ENCODE assay signal across 16 cellular contexts in the genomic region with DNA sequence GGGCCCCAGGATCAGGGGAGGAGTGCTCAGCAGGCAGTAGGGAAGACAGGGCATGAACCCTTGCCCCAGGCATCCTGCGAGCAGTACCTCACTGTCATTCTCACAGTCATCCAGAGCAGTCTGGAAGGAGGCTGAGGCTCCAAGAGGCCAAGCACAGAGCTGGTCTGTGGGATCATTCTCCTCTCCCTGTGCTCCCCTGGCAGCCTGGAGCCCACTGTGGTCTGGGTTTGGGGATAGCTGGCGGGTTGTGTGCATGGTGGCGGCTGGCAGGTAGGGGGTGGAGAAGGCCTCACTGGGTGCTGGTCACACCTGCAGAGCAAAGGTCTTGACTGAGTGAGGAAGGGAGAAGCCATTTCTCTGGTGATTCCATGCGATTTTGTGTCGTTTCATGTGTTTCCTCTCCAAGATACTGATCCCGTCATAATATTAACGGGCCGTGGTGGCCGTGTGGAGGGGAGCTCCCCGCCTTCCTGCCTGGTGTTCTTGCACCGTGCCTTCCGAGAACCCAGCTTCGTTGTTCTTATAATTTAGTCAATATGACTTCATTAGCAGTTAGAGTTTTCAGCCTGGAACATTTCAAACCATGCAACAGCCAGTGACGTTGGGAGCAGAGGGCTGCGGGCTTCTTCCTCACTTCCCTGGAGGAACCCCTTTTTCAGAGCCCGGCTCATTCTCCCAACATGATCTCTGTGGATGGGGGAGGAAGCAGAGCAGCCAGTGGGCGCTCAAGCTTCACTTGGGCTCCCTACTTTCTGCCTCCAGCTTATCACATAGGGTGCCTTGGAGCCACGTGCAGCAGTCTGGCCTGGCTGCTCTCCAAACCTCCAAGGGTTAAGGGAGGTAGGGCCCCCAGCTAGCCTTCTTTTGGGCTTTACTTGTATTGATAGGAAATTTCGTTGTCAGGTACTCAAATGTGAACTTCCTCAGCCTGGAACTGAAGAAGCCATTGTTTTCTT. TPM values are rescaled to one million over a fixed set of nuclear protein-coding genes. Genes with fewer than 3 reads are reported as not detected.
DNase-seq lines count a peak whose midpoint lies in the region; ATAC-seq, FAIRE-seq and TF ChIP-seq lines count a peak whose summit lies in the region.
"Had no signal": no experiment of that assay in that cellular context is flagged by ENCODE, and none has a peak within 500 bp of the region (broad histone marks: within the 10 kb centered on the region; RNA-seq: fewer than 3 reads in every experiment).

No MANE protein-coding gene starts in this region.

- H3K9ac ChIP-seq in mesenchymal stem cell (ENCODE audit: low read length), result no peak overlapping the region

- H3K27ac Mint-ChIP-seq in activated naive CD4-positive, alpha-beta T cell treated with anti-CD3 and anti-CD28 coated beads, Interleukin-2, amount 50 U/mL, for 72 hours, result peak overlapping the region; percentile 67 to 94
- H3K27ac Mint-ChIP-seq: stimulated activated naive CD8-positive, alpha-beta T cell treated with anti-CD3 and anti-CD28 coated beads, Interleukin-15, Interleukin-2, amounts not matched to agents 100 ng/mL and 50 ng/mL, for 24 hours had no signal

- WGBS in mesenchymal stem cell, result 75% methylated on average over 17 of the region's 19 CpGs
- WGBS in testis, 2 donors, result 63 to 68% methylated on average over 15 to 19 of the region's 19 CpGs

- TF ChIP-seq CTCF in left ventricle myocardium inferior (IDR thresholded peaks at IDR 0.05; ENCODE audit: borderline replicate concordance) (no peak), D721Med (IDR thresholded peaks at IDR 0.05; ENCODE audit: insufficient read depth, missing control alignments) (no peak), testis (IDR thresholded peaks at IDR 0.05) (no peak)

- peak overlapping the region in 1 of 2 experiments; percentile 27 for H3K23ac ChIP-seq in mesenchymal stem cell (ENCODE audit: low read length in 2 of 2)

- no peak overlapping the region for H2BK5ac ChIP-seq in mesenchymal stem cell (ENCODE audit: low read depth, low read length, poor library complexity, severe bottlenecking)

- no peak overlapping the region for H3K4me2 ChIP-seq in mesenchymal stem cell (ENCODE audit: low read length, poor library complexity, severe bottlenecking)

- H2AFZ ChIP-seq in mesenchymal stem cell (ENCODE audit: low read depth, low read length), result no peak overlapping the region

- H3K4me1 ChIP-seq in left ventricle myocardium inferior (peaks cover 76% of the 10 kb centered on the region), mesenchymal stem cell (ENCODE audit: control insufficient read depth, insufficient read depth, low read depth, low read length) (peaks cover 45% of the 10 kb centered on the region), testis (peaks cover 7% of the 10 kb centered on the region)

- H3K27ac ChIP-seq in left ventricle myocardium inferior (replicated peaks) (peak overlapping the region; percentile 64), mesenchymal stem cell (ENCODE audit: low read length, poor library complexity, severe bottlenecking) (no peak overlapping the region), testis (no peak overlapping the region)

- no peak for ATAC-seq in Right ventricle myocardium superior (ENCODE audit: poor library complexity)
- no peak for ATAC-seq in activated naive CD4-positive, alpha-beta T cell treated with anti-CD3 and anti-CD28 coated beads, Interleukin-2, amount 50 U/mL, for 72 hours

- H2AK5ac ChIP-seq in mesenchymal stem cell (ENCODE audit: low read length, severe bottlenecking), result no peak overlapping the region

- peak overlapping the region; percentile 57 for H4K8ac ChIP-seq in mesenchymal stem cell (ENCODE audit: low read length)

- H2BK12ac ChIP-seq in mesenchymal stem cell (ENCODE audit: low read length in 2 of 2), result peak overlapping the region; percentile 46 to 81

- H3K79me1 ChIP-seq in mesenchymal stem cell (replicated peaks; ENCODE audit: low read length, poor library complexity, severe bottlenecking), result peaks cover 41% of the 10 kb centered on the region

- DNase-seq in left ventricle myocardium inferior (no peak), Right ventricle myocardium superior (no peak), mesenchymal stem cell (no peak), urothelium cell line (ENCODE audit: low spot score) (no peak), D721Med (ENCODE audit: insufficient read length, low spot score) (no peak), NOMO-1 (lab: John Stamatoyannopoulos, UW; ENCODE audit: unreplicated experiment in 2 of 2) (no peak), testis (no peak)
- DNase-seq in activated naive CD4-positive, alpha-beta T cell treated with anti-CD3 and anti-CD28 coated beads, Interleukin-2, amount 50 U/mL, for 72 hours (ENCODE audit: low spot score in 2 of 2), result no peak
- DNase-seq: activated CD4-positive, alpha-beta T cell treated with anti-CD3 and anti-CD28 coated beads, Interleukin-2, amount 50 U/mL, for 1 hour; amygdala; hippocampal formation; NCI-H187 treated with DMSO at 0.1 percent for 48 hours; NK-92 treated with Interleukin-12 subunit alpha and Interleukin-12 subunit beta, amount 100 ng/mL, for 24 hours; stimulated activated CD4-positive, alpha-beta T cell treated with anti-CD3 and anti-CD28 coated beads, Interleukin-2, amount 100 ng/mL, for 48 hours had no signal

- no peak for TF ChIP-seq POLR2A in testis (IDR thresholded peaks at IDR 0.05)

- H3K9me3 Mint-ChIP-seq in activated naive CD4-positive, alpha-beta T cell treated with anti-CD3 and anti-CD28 coated beads, Interleukin-2, amount 50 U/mL, for 72 hours, result no peaks in the 10 kb centered on the region
- H3K9me3 Mint-ChIP-seq: stimulated activated naive CD8-positive, alpha-beta T cell treated with anti-CD3 and anti-CD28 coated beads, Interleukin-15, Interleukin-2, amounts not matched to agents 100 ng/mL and 50 ng/mL, for 24 hours had no signal

- intact Hi-C loops in left ventricle myocardium inferior (cut with micrococcal nuclease), result no loop called here
- intact Hi-C loops in Right ventricle myocardium superior (cut with DNase I), result no loop called here
- intact Hi-C loops in testis (cut with DNase I; ENCODE audit: low total_unique reads), result no loop called here

- H2BK15ac ChIP-seq in mesenchymal stem cell (ENCODE audit: low read depth, poor library complexity, severe bottlenecking), result no peak overlapping the region

- peak overlapping the region; percentile 81 to 92 for H3K18ac ChIP-seq in mesenchymal stem cell (ENCODE audit: low read depth in 1 of 2, low read length in 2 of 2)

- H3K9me3 ChIP-seq in left ventricle myocardium inferior (replicated peaks), result no peaks in the 10 kb centered on the region
- H3K9me3 ChIP-seq in mesenchymal stem cell (ENCODE audit: control insufficient read depth, low read length), result no peaks in the 10 kb centered on the region
- H3K9me3 ChIP-seq in testis, result no peaks in the 10 kb centered on the region

- H3K14ac ChIP-seq in mesenchymal stem cell (ENCODE audit: low read length in 2 of 2), result peak overlapping the region in 1 of 2 experiments; percentile 48

- H3K27me3 ChIP-seq in left ventricle myocardium inferior (ENCODE audit: low read depth) (no peaks in the 10 kb centered on the region), mesenchymal stem cell (ENCODE audit: control insufficient read depth in 1 of 2, insufficient read depth in 1 of 2, low read length in 2 of 2) (no peaks in the 10 kb centered on the region), testis (no peaks in the 10 kb centered on the region)

- FAIRE-seq in urothelium cell line (lab: Jason Lieb, UNC) (peak; percentile 90), D721Med (lab: Jason Lieb, UNC) (no peak)
- FAIRE-seq: endometrium had no signal

- H3K36me3 ChIP-seq in left ventricle myocardium inferior (peaks cover 12% of the 10 kb centered on the region), mesenchymal stem cell (ENCODE audit: control insufficient read depth in 1 of 2, insufficient read depth in 2 of 2, low read depth in 1 of 2, low read length in 2 of 2) (peaks cover 45 to 49% of the 10 kb centered on the region in 2 experiments), testis (ENCODE audit: low read depth, missing control alignments) (no peaks in the 10 kb centered on the region)

- H3K4ac ChIP-seq in mesenchymal stem cell (ENCODE audit: low read depth in 1 of 2, low read length in 2 of 2), result no peak overlapping the region

- H3K4me3 ChIP-seq in left ventricle myocardium inferior (no peak overlapping the region), mesenchymal stem cell (ENCODE audit: insufficient read depth in 1 of 2, low read depth in 1 of 2, low read length in 2 of 2) (no peak overlapping the region), testis (no peak overlapping the region)

- peak overlapping the region; percentile 72 for H4K91ac ChIP-seq in mesenchymal stem cell (ENCODE audit: low read length)

- no peak overlapping the region for H2BK120ac ChIP-seq in mesenchymal stem cell (ENCODE audit: low read depth, low read length)

- peaks cover 0 to under 1% of the 10 kb centered on the region in 2 donors for H3K36me3 Mint-ChIP-seq in activated naive CD4-positive, alpha-beta T cell treated with anti-CD3 and anti-CD28 coated beads, Interleukin-2, amount 50 U/mL, for 72 hours

RNA-seq across cellular contexts. Expression of gene ADORA2A, which starts 20.8 kb away (rescaled TPM):
- total RNA-seq in left ventricle myocardium inferior (3.6 TPM), Right ventricle myocardium superior (4.1 TPM), testis (1 to 10 TPM; 2.2 to 5.1 TPM)
- 10 to 100 TPM; 33.8 to 34.4 TPM for total RNA-seq in activated naive CD4-positive, alpha-beta T cell treated with anti-CD3 and anti-CD28 coated beads, Interleukin-2, amount 50 U/mL, for 72 hours
- polyA plus RNA-seq in mesenchymal stem cell (2013, experiment 1 of 2), result 1.0 TPM
- polyA plus RNA-seq in mesenchymal stem cell (2013, experiment 2 of 2), result 1.1 TPM
- 2.5 TPM for polyA plus RNA-seq in testis (ENCODE audit: insufficient read depth, low read depth, low replicate concordance)
